In the genomic region with DNA sequence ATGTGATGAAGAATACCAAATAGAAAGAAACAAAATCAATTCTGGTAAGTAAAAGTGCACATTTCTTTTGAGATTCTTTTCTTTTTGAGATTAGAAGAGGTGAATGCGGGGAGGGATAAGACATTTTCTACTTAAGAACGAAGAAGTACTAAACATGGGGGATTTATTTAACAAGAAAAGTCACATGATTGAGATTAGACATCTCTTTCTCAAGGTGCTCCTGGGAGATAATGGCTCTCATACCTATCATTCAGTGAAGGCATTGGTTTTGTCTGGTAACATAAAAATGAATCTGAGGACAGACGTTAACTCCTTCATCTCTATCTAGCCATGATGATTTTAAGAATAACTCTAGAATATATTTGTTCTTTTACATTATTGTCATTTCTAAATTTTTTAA, we compare ENCODE assay signal across 20 cellular contexts.
A peak's percentile ranks its signal among the peaks of the same experiment; 100 is the strongest.
DNase-seq lines count a peak whose midpoint lies in the region; ATAC-seq and TF ChIP-seq lines count a peak whose summit lies in the region.
"Had no signal": no experiment of that assay in that cellular context is flagged by ENCODE, and none has a peak within 500 bp of the region (broad histone marks: within the 10 kb centered on the region; RNA-seq: fewer than 3 reads in every experiment).

No MANE protein-coding gene starts in this region.

- H3K27me3 ChIP-seq in Loucy (ENCODE audit: insufficient read depth, low read length, poor library complexity, severe bottlenecking) (no peaks in the 10 kb centered on the region), WERI-Rb-1 (ENCODE audit: insufficient read depth, low read depth, severe bottlenecking) (no peaks in the 10 kb centered on the region)
- H3K27me3 ChIP-seq: BE2C, BLaER1 had no signal

- H3K4me3 Mint-ChIP-seq in dendritic cell treated with granulocyte-macrophage colony-stimulating factor and Interleukin-4, amounts not matched to agents 40 ng/mL and 50 ng/mL, for 4 days = no peak overlapping the region
- H3K4me3 Mint-ChIP-seq in stimulated activated memory B cell treated with anti-CD40 and anti-IgM and Interleukin-4, amounts not matched to agents 10 μg/mL and 1 μg/mL and 100 μg/mL, for 72 hours = no peak overlapping the region
- no peak overlapping the region for H3K4me3 Mint-ChIP-seq in natural killer cell
- H3K4me3 Mint-ChIP-seq: CD14-positive monocyte; CD4-positive, alpha-beta memory T cell; CD4-positive, CD25-positive, alpha-beta regulatory T cell; CD8-positive, alpha-beta memory T cell had no signal

- DNase-seq in WERI-Rb-1 = no peak
- DNase-seq in stimulated activated CD4-positive, alpha-beta T cell treated with anti-CD3 and anti-CD28 coated beads, Interleukin-2, amount 100 ng/mL, for 24 hours = no peak
- DNase-seq in activated naive CD4-positive, alpha-beta T cell treated with anti-CD3 and anti-CD28 coated beads, Interleukin-2, amount 50 U/mL, for 16 hours = no peak
- no peak for DNase-seq in stimulated activated CD4-positive, alpha-beta T cell treated with anti-CD3 and anti-CD28 coated beads, Interleukin-1b, Interleukin-23, amount 100 ng/mL, for 48 hours
- DNase-seq in natural killer cell = no peak
- DNase-seq: 8988T; ACHN; BE2C; C1 segment of cervical spinal cord; CD4-positive, alpha-beta memory T cell; CD4-positive, CD25-positive, alpha-beta regulatory T cell; CD8-positive, alpha-beta memory T cell; COR-L47; DMS79 treated with DMSO at 0.1 percent for 48 hours; GF-D8 had no signal

- peaks cover 19% of the 10 kb centered on the region for H3K4me1 ChIP-seq in Loucy (ENCODE audit: insufficient read depth, low read length, poor library complexity, severe bottlenecking)
- H3K4me1 ChIP-seq: BE2C, BLaER1 had no signal

- no peak overlapping the region for H3K9ac ChIP-seq in Loucy (ENCODE audit: low read depth, low read length, poor library complexity, severe bottlenecking)
- H3K9ac ChIP-seq: BLaER1 had no signal

- no peaks in the 10 kb centered on the region for H3F3A ChIP-seq in Loucy (ENCODE audit: low read depth)

- H3K36me3 ChIP-seq in Loucy (ENCODE audit: insufficient read depth, low read length) (no peaks in the 10 kb centered on the region), WERI-Rb-1 (no peaks in the 10 kb centered on the region)
- H3K36me3 ChIP-seq: BE2C, BLaER1 had no signal

- H3K27ac Mint-ChIP-seq in dendritic cell treated with granulocyte-macrophage colony-stimulating factor and Interleukin-4, amounts not matched to agents 40 ng/mL and 50 ng/mL, for 4 days = peak overlapping the region; percentile 13
- H3K27ac Mint-ChIP-seq in stimulated activated memory B cell treated with anti-CD40 and anti-IgM and Interleukin-4, amounts not matched to agents 10 μg/mL and 1 μg/mL and 100 μg/mL, for 72 hours = peak overlapping the region; percentile 30
- H3K27ac Mint-ChIP-seq in natural killer cell = no peak overlapping the region
- H3K27ac Mint-ChIP-seq: CD4-positive, alpha-beta memory T cell; CD4-positive, CD25-positive, alpha-beta regulatory T cell; CD8-positive, alpha-beta memory T cell had no signal

- TF ChIP-seq CTCF in Loucy (conservative IDR thresholded peaks at IDR 0.05; ENCODE audit: low read length) (no peak), WERI-Rb-1 (IDR thresholded peaks at IDR 0.05; ENCODE audit: low read depth, low read length) (no peak), natural killer cell (IDR thresholded peaks at IDR 0.05) (no peak)

- no peaks in the 10 kb centered on the region for H3K9me2 ChIP-seq in Loucy (replicated peaks; ENCODE audit: low read depth, low read length)

- H3K4me1 Mint-ChIP-seq in dendritic cell treated with granulocyte-macrophage colony-stimulating factor and Interleukin-4, amounts not matched to agents 40 ng/mL and 50 ng/mL, for 4 days (ENCODE audit: low read depth) = peaks cover 41% of the 10 kb centered on the region
- peaks cover 20% of the 10 kb centered on the region for H3K4me1 Mint-ChIP-seq in stimulated activated memory B cell treated with anti-CD40 and anti-IgM and Interleukin-4, amounts not matched to agents 10 μg/mL and 1 μg/mL and 100 μg/mL, for 72 hours
- no peaks in the 10 kb centered on the region for H3K4me1 Mint-ChIP-seq in natural killer cell
- H3K4me1 Mint-ChIP-seq: CD8-positive, alpha-beta memory T cell had no signal

- peak overlapping the region; percentile 19; the same call in 1 of the 2 replicates for H3K27ac ChIP-seq in WERI-Rb-1
- H3K27ac ChIP-seq: BLaER1 had no signal

- peaks cover 26% of the 10 kb centered on the region for H3K9me3 Mint-ChIP-seq in dendritic cell treated with granulocyte-macrophage colony-stimulating factor and Interleukin-4, amounts not matched to agents 40 ng/mL and 50 ng/mL, for 4 days
- peaks cover 9% of the 10 kb centered on the region for H3K9me3 Mint-ChIP-seq in stimulated activated memory B cell treated with anti-CD40 and anti-IgM and Interleukin-4, amounts not matched to agents 10 μg/mL and 1 μg/mL and 100 μg/mL, for 72 hours
- no peaks in the 10 kb centered on the region for H3K9me3 Mint-ChIP-seq in natural killer cell
- H3K9me3 Mint-ChIP-seq: CD8-positive, alpha-beta memory T cell had no signal

- peaks cover 16% of the 10 kb centered on the region for H3K36me3 Mint-ChIP-seq in dendritic cell treated with granulocyte-macrophage colony-stimulating factor and Interleukin-4, amounts not matched to agents 40 ng/mL and 50 ng/mL, for 4 days (ENCODE audit: low read depth)
- peaks cover 11% of the 10 kb centered on the region for H3K36me3 Mint-ChIP-seq in stimulated activated memory B cell treated with anti-CD40 and anti-IgM and Interleukin-4, amounts not matched to agents 10 μg/mL and 1 μg/mL and 100 μg/mL, for 72 hours
- H3K36me3 Mint-ChIP-seq in natural killer cell = no peaks in the 10 kb centered on the region

- intact Hi-C loops in dendritic cell treated with granulocyte-macrophage colony-stimulating factor and Interleukin-4, amounts not matched to agents 40 ng/mL and 50 ng/mL, for 4 days (cut with micrococcal nuclease) = no loop called here
- intact Hi-C loops in natural killer cell (cut with micrococcal nuclease) = no loop called here

- no peak for ATAC-seq in stimulated activated memory B cell treated with anti-CD40 and anti-IgM and Interleukin-4, amounts not matched to agents 10 μg/mL and 1 μg/mL and 100 μg/mL, for 72 hours
- ATAC-seq in natural killer cell = no peak

- H3K4me3 ChIP-seq in Loucy (ENCODE audit: low read length, poor library complexity, severe bottlenecking) (no peak overlapping the region), WERI-Rb-1 (ENCODE audit: low read depth, low read length) (no peak overlapping the region)
- H3K4me3 ChIP-seq: BLaER1 had no signal

- H3K9me3 ChIP-seq in Loucy (ENCODE audit: insufficient read depth, low read depth, low read length) (no peaks in the 10 kb centered on the region), WERI-Rb-1 (ENCODE audit: severe bottlenecking) (no peaks in the 10 kb centered on the region)
- H3K9me3 ChIP-seq: BE2C, BLaER1 had no signal

- peak overlapping the region; percentile 51; the same call in 1 of the 2 replicates for H2AFZ ChIP-seq in Loucy (ENCODE audit: low read length)

- H3K79me2 ChIP-seq in Loucy (ENCODE audit: insufficient read depth, low read length) = no peaks in the 10 kb centered on the region

- no peaks in the 10 kb centered on the region for H3K27me3 Mint-ChIP-seq in dendritic cell treated with granulocyte-macrophage colony-stimulating factor and Interleukin-4, amounts not matched to agents 40 ng/mL and 50 ng/mL, for 4 days
- H3K27me3 Mint-ChIP-seq in stimulated activated memory B cell treated with anti-CD40 and anti-IgM and Interleukin-4, amounts not matched to agents 10 μg/mL and 1 μg/mL and 100 μg/mL, for 72 hours = no peaks in the 10 kb centered on the region
- H3K27me3 Mint-ChIP-seq in natural killer cell (ENCODE audit: low read depth in 2 of 2) = peaks cover 0 to 14% of the 10 kb centered on the region in 2 donors
- H3K27me3 Mint-ChIP-seq: CD4-positive, alpha-beta memory T cell; CD4-positive, CD25-positive, alpha-beta regulatory T cell had no signal

- no peaks in the 10 kb centered on the region for H4K20me1 ChIP-seq in Loucy (ENCODE audit: insufficient read depth, low read length, poor library complexity, severe bottlenecking)
- H4K20me1 ChIP-seq: BLaER1 had no signal

- no peak overlapping the region for H3K4me2 ChIP-seq in Loucy (ENCODE audit: low read depth, low read length, poor library complexity, severe bottlenecking)
- H3K4me2 ChIP-seq: BLaER1 had no signal

Comparison
In these comparisons a context has a peak if more than half of its experiments do, and no peak if none do; other contexts are left out.
1. H3K27ac Mint-ChIP-seq: peak in dendritic cell treated with granulocyte-macrophage colony-stimulating factor and Interleukin-4, amounts not matched to agents 40 ng/mL and 50 ng/mL, for 4 days (single experiment) and stimulated activated memory B cell treated with anti-CD40 and anti-IgM and Interleukin-4, amounts not matched to agents 10 μg/mL and 1 μg/mL and 100 μg/mL, for 72 hours (single experiment); none in natural killer cell (0 of 2).